ENCODE assay signal across 10 cellular contexts in genomic region chr5:74916831-74917710, GRCh38. TPM values are rescaled to one million over a fixed set of nuclear protein-coding genes. Genes with fewer than 3 reads are reported as not detected.
A peak's percentile ranks its signal among the peaks of the same experiment; 100 is the strongest.
DNase-seq lines count a peak whose midpoint lies in the region; ATAC-seq and TF ChIP-seq lines count a peak whose summit lies in the region.
"Had no signal": no experiment of that assay in that cellular context is flagged by ENCODE, and none has a peak within 500 bp of the region (broad histone marks: within the 10 kb centered on the region; RNA-seq: fewer than 3 reads in every experiment).

No MANE protein-coding gene starts in this region.

- no peaks in the 10 kb centered on the region for H3K36me3 ChIP-seq in body of pancreas (replicated peaks in 1 of 2; ENCODE audit: insufficient read depth in 1 of 2, low read depth in 2 of 2)
- H3K36me3 ChIP-seq in lung (ENCODE audit: control insufficient read depth in 2 of 2, insufficient read depth in 2 of 2, low read length in 2 of 2): no peaks in the 10 kb centered on the region
- H3K36me3 ChIP-seq: gastrocnemius medialis had no signal

- H3K27me3 ChIP-seq in body of pancreas (no peaks in the 10 kb centered on the region), lung (ENCODE audit: control insufficient read depth, insufficient read depth) (no peaks in the 10 kb centered on the region)
- H3K27me3 ChIP-seq: gastrocnemius medialis had no signal

- H3K9me3 ChIP-seq in body of pancreas (no peaks in the 10 kb centered on the region), lung (ENCODE audit: control insufficient read depth in 2 of 2, insufficient read depth in 1 of 2, low read length in 1 of 2) (no peaks in the 10 kb centered on the region)
- H3K9me3 ChIP-seq: gastrocnemius medialis had no signal

- H3K4me1 ChIP-seq in body of pancreas: no peaks in the 10 kb centered on the region
- peaks cover 0 to 2% of the 10 kb centered on the region in 2 donors for H3K4me1 ChIP-seq in lung (ENCODE audit: control insufficient read depth in 2 of 2, insufficient read depth in 2 of 2, low read length in 2 of 2)
- H3K4me1 ChIP-seq: gastrocnemius medialis had no signal

- peak; percentile 52 for DNase-seq in Daoy (ENCODE audit: low read depth)
- peak; percentile 81 for DNase-seq in LoVo (ENCODE audit: low spot score)
- DNase-seq in body of pancreas: peak in 2 of 4 donors; percentile 28 to 30
- peak; percentile 50 for DNase-seq in lung (ENCODE audit: low spot score)
- no peak for DNase-seq in foreskin melanocyte
- DNase-seq in posterior cingulate gyrus: no peak
- no peak for DNase-seq in middle frontal gyrus (ENCODE audit: extremely low spot score, low spot score)
- DNase-seq in D341Med (ENCODE audit: low spot score): no peak
- DNase-seq: gastrocnemius medialis had no signal

- no peak for TF ChIP-seq POLR2A in body of pancreas (IDR thresholded peaks at IDR 0.05)

- ATAC-seq in body of pancreas (peak; percentile 79), lung (ENCODE audit: insufficient read depth, low FRiP score) (peak; percentile 82)
- ATAC-seq: gastrocnemius medialis, sciatic nerve had no signal

- no peak for TF ChIP-seq CTCF in body of pancreas (IDR thresholded peaks at IDR 0.05)
- TF ChIP-seq CTCF in lung (IDR thresholded peaks at IDR 0.05; ENCODE audit: control extremely low read depth, extremely low read depth): no peak

- H3K27ac ChIP-seq in body of pancreas (no peak overlapping the region), lung (ENCODE audit: low read depth in 1 of 2, low read length in 1 of 2) (peak overlapping the region in 1 of 2 donors; percentile 56)
- H3K27ac ChIP-seq: gastrocnemius medialis had no signal

- 66 to 71% methylated on average over 7 of the region's 7 CpGs for WGBS in body of pancreas, 2 donors
- 77 to 89% methylated on average over 7 of the region's 7 CpGs for WGBS in lung, 2 donors

- intact Hi-C loops in body of pancreas (cut with DNase I) (loop anchor here (10.0 kb wide), 2 partner anchors 142 to 418 kb away; partner anchors contain the start of gene HMGCR), posterior cingulate gyrus (cut with DNase I) (no loop called here)

- H3K4me3 ChIP-seq in body of pancreas: no peak overlapping the region
- H3K4me3 ChIP-seq in lung: no peak overlapping the region
- H3K4me3 ChIP-seq: gastrocnemius medialis had no signal

RNA-seq across cellular contexts. Expression of gene FAM169A, which starts 50.9 kb away (rescaled TPM):
- total RNA-seq in Daoy (2014; rRNA removed; shearing (Covaris generic)): 26.8 and 38.2 TPM in 2 replicates
- total RNA-seq in body of pancreas (1 to 10 TPM; 2.0 to 2.9 TPM), lung (1 to 10 TPM; 2.3 to 2.8 TPM)
- under 1 TPM; 0.25 to 0.30 TPM for polyA plus RNA-seq in lung

Comparison
In these comparisons a context has a peak if more than half of its experiments do, and no peak if none do; other contexts are left out.
1. DNase-seq: peak in Daoy (single experiment), LoVo (single experiment) and lung (single experiment); none in foreskin melanocyte (single experiment), posterior cingulate gyrus (0 of 10), middle frontal gyrus (single experiment) and D341Med (single experiment).